8 cellular contexts compared by ENCODE assay signal in the genomic region with DNA sequence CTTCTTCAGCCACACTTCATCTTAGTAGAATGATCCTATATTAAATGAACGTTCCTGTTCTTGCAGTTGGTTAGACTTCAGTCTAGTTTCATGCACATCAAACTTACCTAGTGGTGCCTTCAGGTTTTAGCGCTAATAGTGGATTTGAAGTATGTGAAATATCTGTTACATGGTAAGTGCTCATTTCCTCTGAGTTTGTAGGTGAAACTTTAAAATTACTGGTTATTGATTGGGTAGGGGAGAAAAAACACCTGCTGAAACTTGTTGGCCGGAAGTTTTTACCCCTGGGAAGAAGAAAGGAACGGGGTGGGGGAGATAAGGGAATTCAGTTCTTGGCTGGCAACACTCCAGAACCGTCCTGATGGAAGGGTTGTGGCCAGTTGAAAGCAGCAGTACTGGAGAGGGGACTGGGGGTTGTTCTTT.
A peak's percentile ranks its signal among the peaks of the same experiment; 100 is the strongest.
DNase-seq lines count a peak whose midpoint lies in the region; ATAC-seq and TF ChIP-seq lines count a peak whose summit lies in the region.

No MANE protein-coding gene starts in this region.

- peak; percentile 25 for ATAC-seq in GM21717 (IDR thresholded peaks at IDR 0.05; ENCODE audit: unreplicated experiment)

- no peak for TF ChIP-seq CTCF in GM13976 (IDR thresholded peaks at IDR 0.05; ENCODE audit: borderline replicate concordance, control extremely low read depth, extremely low read depth, insufficient read depth, missing control alignments)
- TF ChIP-seq CTCF in mesothelial cell of epicardium (IDR thresholded peaks at IDR 0.05; ENCODE audit: unreplicated experiment): no peak
- no peak for TF ChIP-seq CTCF in glutamatergic neuron (IDR thresholded peaks at IDR 0.05; ENCODE audit: partially characterized antibody, unreplicated experiment)

- DNase-seq in GM13976 (ENCODE audit: low spot score): peak; percentile 34
- peak; percentile 36 for DNase-seq in RPMI8226
- no peak for DNase-seq in mesothelial cell of epicardium (ENCODE audit: low spot score in 2 of 2, unreplicated experiment in 2 of 2)
- DNase-seq in NCI-H187 treated with DMSO at 0.1 percent for 48 hours (lab: John Stamatoyannopoulos, UW): no peak
- no peak for DNase-seq in hepatic stellate cell (ENCODE audit: low spot score)
- no peak for DNase-seq in glutamatergic neuron
- no peak for DNase-seq in activated effector memory CD4-positive, alpha-beta T cell treated with Interleukin-2 at 50 U/mL for 16 hours

- H3K36me3 Mint-ChIP-seq in mesothelial cell of epicardium (no peaks in the 10 kb centered on the region), glutamatergic neuron (ENCODE audit: unreplicated experiment) (no peaks in the 10 kb centered on the region)

- H3K4me1 Mint-ChIP-seq in mesothelial cell of epicardium (peaks cover 69% of the 10 kb centered on the region), glutamatergic neuron (ENCODE audit: low read depth, unreplicated experiment) (peaks cover 29% of the 10 kb centered on the region)

- in situ Hi-C loops in GM13976 (cut with MboI; ENCODE audit: low sequenced_read_pairs, unreplicated experiment): no loop called here

- H3K27ac Mint-ChIP-seq in mesothelial cell of epicardium: peak overlapping the region; percentile 83
- no peak overlapping the region for H3K27ac Mint-ChIP-seq in glutamatergic neuron (ENCODE audit: unreplicated experiment)

- H3K27me3 Mint-ChIP-seq in mesothelial cell of epicardium (ENCODE audit: low read depth) (no peaks in the 10 kb centered on the region), glutamatergic neuron (ENCODE audit: unreplicated experiment) (peaks cover 4% of the 10 kb centered on the region)

- peak overlapping the region; percentile 4 for H3K4me3 Mint-ChIP-seq in mesothelial cell of epicardium
- H3K4me3 Mint-ChIP-seq in glutamatergic neuron (ENCODE audit: unreplicated experiment): no peak overlapping the region

- H3K9me3 Mint-ChIP-seq in mesothelial cell of epicardium (no peaks in the 10 kb centered on the region), glutamatergic neuron (ENCODE audit: unreplicated experiment) (peaks cover 4% of the 10 kb centered on the region)

Comparison
In these comparisons a context has a peak if more than half of its experiments do, and no peak if none do; other contexts are left out.
1. DNase-seq: peak in GM13976 (single experiment) and RPMI8226 (single experiment); none in mesothelial cell of epicardium (0 of 2), NCI-H187 treated with DMSO at 0.1 percent for 48 hours (single experiment), hepatic stellate cell (single experiment), glutamatergic neuron (single experiment) and activated effector memory CD4-positive, alpha-beta T cell treated with Interleukin-2 at 50 U/mL for 16 hours (single experiment).